ENCODE assay signal across 14 cellular contexts in genomic region chr10:60388709-60389241, GRCh38. TPM values are rescaled to one million over a fixed set of nuclear protein-coding genes. Genes with fewer than 3 reads are reported as not detected.
DNase-seq lines count a peak whose midpoint lies in the region; ATAC-seq, FAIRE-seq and TF ChIP-seq lines count a peak whose summit lies in the region.
"Had no signal": no experiment of that assay in that cellular context is flagged by ENCODE, and none has a peak within 500 bp of the region (broad histone marks: within the 10 kb centered on the region; RNA-seq: fewer than 3 reads in every experiment).

No MANE protein-coding gene starts in this region.

- H3K9me3 ChIP-seq in PC-3 (ENCODE audit: low read length) (no peaks in the 10 kb centered on the region), stomach (no peaks in the 10 kb centered on the region)

- ATAC-seq in activated CD4-positive, alpha-beta T cell treated with anti-CD3 and anti-CD28 coated beads for 36 hours: peak; percentile 72
- no peak for ATAC-seq in PC-3

- no peak for TF ChIP-seq EP300 in stomach (IDR thresholded peaks at IDR 0.05)

- H3K36me3 ChIP-seq in PC-3 (ENCODE audit: low read depth, low read length) (no peaks in the 10 kb centered on the region), stomach (no peaks in the 10 kb centered on the region)

- peaks cover 16% of the 10 kb centered on the region for H3K4me1 Mint-ChIP-seq in activated CD4-positive, alpha-beta T cell treated with anti-CD3 and anti-CD28 coated beads for 36 hours

- H2AFZ ChIP-seq in PC-3 (ENCODE audit: low read length): no peak overlapping the region

- no TSS peak for BruUV-seq in PC-3 (replicated peaks; lab: Mats Ljungman, UMichigan)

- no peak overlapping the region for H3K27ac Mint-ChIP-seq in activated CD4-positive, alpha-beta T cell treated with anti-CD3 and anti-CD28 coated beads for 36 hours
- H3K27ac Mint-ChIP-seq: activated T-helper 2 cell treated with anti-CD3 and anti-CD28 coated beads, Interferon-gamma antibody, Interleukin-2, Interleukin-4, amounts not matched to agents 10 μg/mL and 5 μg/mL and 100 μg/mL, durations not matched to agents 14 hours and 24 hours and 36 hours had no signal

- no peak overlapping the region for H3K9ac ChIP-seq in PC-3 (ENCODE audit: low read length)

- peaks cover 48% of the 10 kb centered on the region for H3K4me1 ChIP-seq in PC-3 (ENCODE audit: insufficient read depth, low read length)
- H3K4me1 ChIP-seq in stomach: peaks cover 0 to 24% (median 13%) of the 10 kb centered on the region in 4 donors

- no peak overlapping the region for H3K4me3 Mint-ChIP-seq in activated CD4-positive, alpha-beta T cell treated with anti-CD3 and anti-CD28 coated beads for 36 hours

- H3K9me2 ChIP-seq in PC-3 (replicated peaks; ENCODE audit: low read length): no peaks in the 10 kb centered on the region

- peaks cover 4% of the 10 kb centered on the region for H3K36me3 Mint-ChIP-seq in activated CD4-positive, alpha-beta T cell treated with anti-CD3 and anti-CD28 coated beads for 36 hours (ENCODE audit: low read depth)

- POLR2A ChIA-PET in activated CD4-positive, alpha-beta T cell treated with anti-CD3 and anti-CD28 coated beads for 36 hours (lab: Charles Lee): no interaction called here
- POLR2A ChIA-PET in PC-3 (lab: Charles Lee; ENCODE audit: unreplicated experiment): no interaction called here

- in situ Hi-C loops in GM13977 (cut with MboI; ENCODE audit: low pct_unique_long_range_greater_than_20kb, low sequenced_read_pairs, unreplicated experiment): no loop called here

- H3K27me3 ChIP-seq in PC-3 (ENCODE audit: low read length) (no peaks in the 10 kb centered on the region), layer of hippocampus (ENCODE audit: control insufficient read depth, insufficient read depth, low read length) (no peaks in the 10 kb centered on the region), stomach (no peaks in the 10 kb centered on the region)

- H4K20me1 ChIP-seq in PC-3 (ENCODE audit: low read length): no peaks in the 10 kb centered on the region

- intact Hi-C loops in activated CD4-positive, alpha-beta T cell treated with anti-CD3 and anti-CD28 coated beads for 36 hours (cut with DNase I, micrococcal nuclease): no loop called here
- intact Hi-C loops in PC-3 (cut with micrococcal nuclease) (no loop called here), stomach (cut with DNase I; ENCODE audit: low total_unique reads) (no loop called here)

- H3K79me2 ChIP-seq in PC-3 (ENCODE audit: low read length): no peaks in the 10 kb centered on the region

- H3K4me3 ChIP-seq in PC-3 (ENCODE audit: low read length) (no peak overlapping the region), stomach (no peak overlapping the region), coronary artery (no peak overlapping the region)

- CTCF ChIA-PET in activated CD4-positive, alpha-beta T cell treated with anti-CD3 and anti-CD28 coated beads for 36 hours (lab: Charles Lee): no interaction called here
- CTCF ChIA-PET in PC-3 (lab: Charles Lee): interaction anchor here (0.5 kb wide), 1 partner anchor 57 kb away, joined by 3 read pairs; no protein-coding TSS in a partner anchor

- H3K4me2 ChIP-seq in PC-3 (ENCODE audit: low read length): 0 out of 2 replicates have a peak overlapping the region, but pooled peaks have one; percentile 0

- no peak for FAIRE-seq in GM12892 (lab: Jason Lieb, UNC)
- FAIRE-seq: GM18507, islet of Langerhans had no signal

- no peaks in the 10 kb centered on the region for H3K9me3 Mint-ChIP-seq in activated CD4-positive, alpha-beta T cell treated with anti-CD3 and anti-CD28 coated beads for 36 hours (ENCODE audit: low read depth)
- H3K9me3 Mint-ChIP-seq: activated T-helper 2 cell treated with anti-CD3 and anti-CD28 coated beads, Interferon-gamma antibody, Interleukin-2, Interleukin-4, amounts not matched to agents 10 μg/mL and 5 μg/mL and 100 μg/mL, durations not matched to agents 14 hours and 24 hours and 36 hours had no signal

- no peak for TF ChIP-seq POLR2A in stomach (IDR thresholded peaks at IDR 0.05)
- no peak for TF ChIP-seq POLR2A in GM12892 (IDR thresholded peaks at IDR 0.05; ENCODE audit: low read depth, low read length)

- TF ChIP-seq CTCF in PC-3 (conservative IDR thresholded peaks at IDR 0.05; ENCODE audit: low read depth, low read length) (no peak), stomach (IDR thresholded peaks at IDR 0.05) (no peak), coronary artery (IDR thresholded peaks at IDR 0.05) (no peak), GM13977 (IDR thresholded peaks at IDR 0.05; ENCODE audit: extremely low read depth, insufficient read depth, missing control alignments) (no peak)

- 0 out of 2 replicates have a peak overlapping the region, but pooled peaks have one; percentile 1 for H3K27ac ChIP-seq in PC-3 (ENCODE audit: low read length)
- H3K27ac ChIP-seq in layer of hippocampus (ENCODE audit: low read depth, low read length): peak overlapping the region; percentile 85
- peak overlapping the region in 4 of 5 donors; percentile 22 to 42 (median 32) for H3K27ac ChIP-seq in stomach
- no peak overlapping the region for H3K27ac ChIP-seq in coronary artery

- H3K27me3 Mint-ChIP-seq in activated CD4-positive, alpha-beta T cell treated with anti-CD3 and anti-CD28 coated beads for 36 hours: no peaks in the 10 kb centered on the region

- DNase-seq in activated CD4-positive, alpha-beta T cell treated with anti-CD3 and anti-CD28 coated beads for 36 hours: peak; percentile 41
- DNase-seq in activated CD4-positive, alpha-beta T cell treated with anti-CD3 and anti-CD28 coated beads, Interleukin-2, amount 50 U/mL, for 4 hours: no peak
- peak; percentile 21 for DNase-seq in PC-3
- no peak for DNase-seq in stomach
- no peak for DNase-seq in GM12892 (ENCODE audit: insufficient read length)
- DNase-seq in coronary artery (ENCODE audit: low spot score): no peak
- no peak for DNase-seq in GM13977 (ENCODE audit: low spot score)
- DNase-seq: central memory CD4-positive, alpha-beta T cell; NCI-H1092; stimulated activated CD4-positive, alpha-beta T cell treated with anti-CD3 and anti-CD28 coated beads, Interleukin-2, amount 100 ng/mL, for 48 hours had no signal

- WGBS in stomach, 5 donors: 28 to 50% (median 44%) methylated on average over 7 of the region's 7 CpGs

- H3F3A ChIP-seq in PC-3 (ENCODE audit: low read length, unreplicated experiment): no peaks in the 10 kb centered on the region

RNA-seq across cellular contexts. Expression of gene ANK3, which starts 0.9 kb away (rescaled TPM):
- 10 to 100 TPM; 24.0 to 25.2 TPM for total RNA-seq in activated CD4-positive, alpha-beta T cell treated with anti-CD3 and anti-CD28 coated beads for 36 hours
- 29.5 and 33.6 TPM in 2 replicates for total RNA-seq in PC-3 (2014; rRNA removed)
- 100 to 1,000 TPM in 2 of 5 donors, 10 to 100 TPM in 3; 27.4 to 115 (median 47.7) TPM for total RNA-seq in stomach
- polyA plus RNA-seq in stomach: 10 to 100 TPM in 1 of 3 donors, 1 to 10 TPM in 2; 3.6 to 12.8 (median 6.7) TPM
- polyA plus RNA-seq in GM12892 (2012; ENCODE audit: missing spikeins): 1.0 TPM

Comparison
In these comparisons a context has a peak if more than half of its experiments do, and no peak if none do; other contexts are left out.
1. DNase-seq: peak in activated CD4-positive, alpha-beta T cell treated with anti-CD3 and anti-CD28 coated beads for 36 hours (single experiment) and PC-3 (single experiment); none in activated CD4-positive, alpha-beta T cell treated with anti-CD3 and anti-CD28 coated beads, Interleukin-2, amount 50 U/mL, for 4 hours (0 of 2), stomach (single experiment), GM12892 (single experiment), coronary artery (single experiment) and GM13977 (single experiment).
2. H3K27ac ChIP-seq: peak in PC-3 (single experiment), layer of hippocampus (single experiment) and stomach (4 of 5); none in coronary artery (0 of 2).